ENCODE assay signal across 17 cellular contexts in the genomic region with DNA sequence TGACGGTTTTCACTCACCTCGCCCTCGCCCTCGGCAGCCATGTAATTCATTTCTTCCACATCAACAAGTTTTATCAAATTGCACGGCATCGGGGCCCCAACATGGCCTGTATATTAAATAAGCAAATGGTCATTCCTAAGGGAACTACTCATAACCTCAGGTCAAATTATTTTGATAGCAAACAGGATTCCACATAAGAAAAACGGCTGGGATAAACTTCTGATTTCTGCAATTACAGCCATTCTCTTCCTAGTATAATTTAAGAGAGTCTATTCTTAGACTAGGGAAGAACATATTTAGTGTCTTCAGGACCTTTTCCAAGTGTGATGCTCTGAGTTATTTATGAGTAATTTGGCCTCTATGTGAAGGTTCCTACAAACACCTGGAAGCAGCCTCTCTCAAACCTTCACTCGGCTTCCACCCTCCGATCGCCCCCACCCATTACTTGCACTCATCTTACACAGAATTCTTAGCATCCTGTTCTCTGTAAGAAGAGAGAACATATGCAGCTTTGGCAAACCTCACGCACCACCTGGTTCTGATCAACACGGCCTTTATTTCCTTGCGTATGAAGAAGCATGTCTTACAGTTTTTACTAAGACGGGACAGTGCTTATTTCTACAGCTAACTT. TPM values are rescaled to one million over a fixed set of nuclear protein-coding genes. Genes with fewer than 3 reads are reported as not detected.
DNase-seq lines count a peak whose midpoint lies in the region; ATAC-seq, FAIRE-seq and TF ChIP-seq lines count a peak whose summit lies in the region.
"Had no signal": no experiment of that assay in that cellular context is flagged by ENCODE, and none has a peak within 500 bp of the region (broad histone marks: within the 10 kb centered on the region; RNA-seq: fewer than 3 reads in every experiment).

No MANE protein-coding gene starts in this region.

- H3K27me3 ChIP-seq in fibroblast of lung (ENCODE audit: control insufficient read depth, insufficient read depth, low read length) (no peaks in the 10 kb centered on the region), skeletal muscle tissue (ENCODE audit: control insufficient read depth in 3 of 3, insufficient read depth in 3 of 3, low read length in 3 of 3) (no peaks in the 10 kb centered on the region)

- H3K27me3 Mint-ChIP-seq in activated naive CD4-positive, alpha-beta T cell treated with anti-CD3 and anti-CD28 coated beads, Interleukin-2, amount 10 ng/mL, durations not matched to agents 7 days and 5 days = no peaks in the 10 kb centered on the region

- no peak overlapping the region for H3K9ac ChIP-seq in fibroblast of lung (ENCODE audit: insufficient read depth, low read length)
- no peak overlapping the region for H3K9ac ChIP-seq in skeletal muscle tissue (ENCODE audit: low read depth in 1 of 3, low read length in 3 of 3)

- H3K9me3 Mint-ChIP-seq in activated naive CD4-positive, alpha-beta T cell treated with anti-CD3 and anti-CD28 coated beads, Interleukin-2, amount 10 ng/mL, durations not matched to agents 7 days and 5 days = no peaks in the 10 kb centered on the region
- no peaks in the 10 kb centered on the region for H3K9me3 Mint-ChIP-seq in activated naive CD4-positive, alpha-beta T cell treated with anti-CD3 and anti-CD28 coated beads, Interleukin-2, amount 50 U/mL, for 72 hours
- H3K9me3 Mint-ChIP-seq: endodermal cell had no signal

- no peak overlapping the region for H3K4me2 ChIP-seq in fibroblast of lung (ENCODE audit: extremely low read depth, insufficient read depth, low read length)

- H3K36me3 Mint-ChIP-seq in activated naive CD4-positive, alpha-beta T cell treated with anti-CD3 and anti-CD28 coated beads, Interleukin-2, amount 10 ng/mL, durations not matched to agents 7 days and 5 days = peaks cover 43% of the 10 kb centered on the region
- peaks cover 31% of the 10 kb centered on the region in 2 donors for H3K36me3 Mint-ChIP-seq in activated naive CD4-positive, alpha-beta T cell treated with anti-CD3 and anti-CD28 coated beads, Interleukin-2, amount 50 U/mL, for 72 hours

- H3K27ac Mint-ChIP-seq in activated naive CD4-positive, alpha-beta T cell treated with anti-CD3 and anti-CD28 coated beads, Interleukin-2, amount 10 ng/mL, durations not matched to agents 7 days and 5 days = peak overlapping the region; percentile 98
- H3K27ac Mint-ChIP-seq in activated naive CD4-positive, alpha-beta T cell treated with anti-CD3 and anti-CD28 coated beads, Interleukin-2, amount 50 U/mL, for 72 hours = peak overlapping the region in 1 of 2 donors; percentile 91
- H3K27ac Mint-ChIP-seq: endodermal cell had no signal

- no peak overlapping the region for H3K4me3 ChIP-seq in fibroblast of lung (replicated peaks in 1 of 4; ENCODE audit: control extremely low read depth in 1 of 4, insufficient read depth in 1 of 4, low read depth in 3 of 4, low read length in 4 of 4)
- H3K4me3 ChIP-seq in skeletal muscle tissue (ENCODE audit: low read length in 3 of 3) = no peak overlapping the region

- H3K27ac ChIP-seq in fibroblast of lung (ENCODE audit: insufficient read depth, low read length) (no peak overlapping the region), skeletal muscle tissue (ENCODE audit: low read depth, low read length) (peak overlapping the region; percentile 55)

- H2AFZ ChIP-seq in fibroblast of lung (ENCODE audit: low read length) = no peak overlapping the region

- TF ChIP-seq CTCF in fibroblast of lung (conservative IDR thresholded peaks at IDR 0.05 in 1 of 2, IDR thresholded peaks at IDR 0.05 in 1 of 2; ENCODE audit: low read depth in 1 of 2, low read length in 2 of 2) = no peak

- H3K79me2 ChIP-seq in fibroblast of lung (ENCODE audit: control insufficient read depth, insufficient read depth, low read length) = no peaks in the 10 kb centered on the region

- H3K4me1 ChIP-seq in fibroblast of lung (ENCODE audit: control insufficient read depth, extremely low read depth, insufficient read depth, low read length) = no peaks in the 10 kb centered on the region
- H3K4me1 ChIP-seq in skeletal muscle tissue (ENCODE audit: control insufficient read depth in 3 of 3, insufficient read depth in 3 of 3, low read length in 3 of 3) = peaks cover 24 to 34% (median 27%) of the 10 kb centered on the region in 3 donors

- H3K4me1 Mint-ChIP-seq in activated naive CD4-positive, alpha-beta T cell treated with anti-CD3 and anti-CD28 coated beads, Interleukin-2, amount 10 ng/mL, durations not matched to agents 7 days and 5 days = peaks cover 34% of the 10 kb centered on the region
- H3K4me1 Mint-ChIP-seq: endodermal cell had no signal

- no peaks in the 10 kb centered on the region for H3K9me3 ChIP-seq in fibroblast of lung (ENCODE audit: control insufficient read depth, insufficient read depth, low read depth, low read length)
- no peaks in the 10 kb centered on the region for H3K9me3 ChIP-seq in skeletal muscle tissue (ENCODE audit: control insufficient read depth in 3 of 3, low read length in 3 of 3)

- ATAC-seq in activated naive CD4-positive, alpha-beta T cell treated with anti-CD3 and anti-CD28 coated beads, Interleukin-2, amount 50 U/mL, for 72 hours = no peak
- ATAC-seq in GM18502 (IDR thresholded peaks at IDR 0.05; ENCODE audit: poor library complexity, unreplicated experiment) = no peak

- no peaks in the 10 kb centered on the region for H4K20me1 ChIP-seq in fibroblast of lung (ENCODE audit: control insufficient read depth, extremely low read depth, insufficient read depth, low read length)

- CTCF ChIA-PET in activated naive CD4-positive, alpha-beta T cell treated with anti-CD3 and anti-CD28 coated beads, Interleukin-2, amount 10 ng/mL, durations not matched to agents 7 days and 5 days (lab: Charles Lee) = interaction anchor here (0.7 to 3.2 kb wide), 3 partner anchors 17 to 57 kb away, joined by 3 to 16 read pairs (median 3); no protein-coding TSS in a partner anchor

- peaks cover 7% of the 10 kb centered on the region for H3K36me3 ChIP-seq in fibroblast of lung (ENCODE audit: control insufficient read depth, insufficient read depth, low read length)
- H3K36me3 ChIP-seq in skeletal muscle tissue (ENCODE audit: control insufficient read depth in 3 of 3, insufficient read depth in 3 of 3, low read length in 3 of 3) = peaks cover 66 to 81% (median 69%) of the 10 kb centered on the region in 3 donors

- peak overlapping the region; percentile 3 for H3K4me3 Mint-ChIP-seq in activated naive CD4-positive, alpha-beta T cell treated with anti-CD3 and anti-CD28 coated beads, Interleukin-2, amount 10 ng/mL, durations not matched to agents 7 days and 5 days
- H3K4me3 Mint-ChIP-seq: endodermal cell had no signal

- DNase-seq in activated naive CD4-positive, alpha-beta T cell treated with anti-CD3 and anti-CD28 coated beads, Interleukin-2, amount 10 ng/mL, durations not matched to agents 7 days and 5 days = no peak
- no peak for DNase-seq in activated naive CD4-positive, alpha-beta T cell treated with anti-CD3 and anti-CD28 coated beads, Interleukin-2, amount 50 U/mL, for 72 hours (ENCODE audit: low spot score in 2 of 2)
- DNase-seq in EH (ENCODE audit: low read depth) = peak; percentile 43
- peak; percentile 9 to 12 for DNase-seq in fibroblast of lung (ENCODE audit: low read depth in 2 of 2)
- DNase-seq in RCC 7860 (ENCODE audit: low spot score) = no peak
- no peak for DNase-seq in NCI-H1105 treated with DMSO at 0.1 percent for 48 hours (lab: John Stamatoyannopoulos, UW)
- DNase-seq: cerebellar nuclear complex, DMS79, endodermal cell, glutamatergic neuron, KBM-7, NCI-H1092, NCI-H748 treated with DMSO at 0.1 percent for 48 hours, small intestine had no signal

- FAIRE-seq in RCC 7860 (lab: Jason Lieb, UNC) = no peak
- FAIRE-seq: islet of Langerhans, small intestine had no signal

RNA-seq across cellular contexts. Expression of a gene that starts 29.4 kb away (rescaled TPM):
- 10 to 100 TPM; 73.8 to 75.1 TPM for total RNA-seq in activated naive CD4-positive, alpha-beta T cell treated with anti-CD3 and anti-CD28 coated beads, Interleukin-2, amount 50 U/mL, for 72 hours
- 1.8 and 6.4 TPM in 2 replicates for total RNA-seq in fibroblast of lung
- polyA plus RNA-seq in fibroblast of lung = 15.5 and 26.9 TPM in 2 replicates
- polyA plus RNA-seq in fibroblast of lung (2012) = 10.2 and 20.0 TPM in 2 replicates
- 2.6 TPM in 1 of 2 replicates, not detected in the other for polyA minus RNA-seq in fibroblast of lung (ENCODE audit: low replicate concordance)
- total RNA-seq in skeletal muscle tissue = 6.8 TPM

Comparison
In these comparisons a context has a peak if more than half of its experiments do, and no peak if none do; other contexts are left out.
1. DNase-seq: peak in EH (single experiment) and fibroblast of lung (2 of 2); none in activated naive CD4-positive, alpha-beta T cell treated with anti-CD3 and anti-CD28 coated beads, Interleukin-2, amount 10 ng/mL, durations not matched to agents 7 days and 5 days (single experiment), activated naive CD4-positive, alpha-beta T cell treated with anti-CD3 and anti-CD28 coated beads, Interleukin-2, amount 50 U/mL, for 72 hours (0 of 2), RCC 7860 (single experiment) and NCI-H1105 treated with DMSO at 0.1 percent for 48 hours (single experiment).